17 cellular contexts compared by ENCODE assay signal in the genomic region with DNA sequence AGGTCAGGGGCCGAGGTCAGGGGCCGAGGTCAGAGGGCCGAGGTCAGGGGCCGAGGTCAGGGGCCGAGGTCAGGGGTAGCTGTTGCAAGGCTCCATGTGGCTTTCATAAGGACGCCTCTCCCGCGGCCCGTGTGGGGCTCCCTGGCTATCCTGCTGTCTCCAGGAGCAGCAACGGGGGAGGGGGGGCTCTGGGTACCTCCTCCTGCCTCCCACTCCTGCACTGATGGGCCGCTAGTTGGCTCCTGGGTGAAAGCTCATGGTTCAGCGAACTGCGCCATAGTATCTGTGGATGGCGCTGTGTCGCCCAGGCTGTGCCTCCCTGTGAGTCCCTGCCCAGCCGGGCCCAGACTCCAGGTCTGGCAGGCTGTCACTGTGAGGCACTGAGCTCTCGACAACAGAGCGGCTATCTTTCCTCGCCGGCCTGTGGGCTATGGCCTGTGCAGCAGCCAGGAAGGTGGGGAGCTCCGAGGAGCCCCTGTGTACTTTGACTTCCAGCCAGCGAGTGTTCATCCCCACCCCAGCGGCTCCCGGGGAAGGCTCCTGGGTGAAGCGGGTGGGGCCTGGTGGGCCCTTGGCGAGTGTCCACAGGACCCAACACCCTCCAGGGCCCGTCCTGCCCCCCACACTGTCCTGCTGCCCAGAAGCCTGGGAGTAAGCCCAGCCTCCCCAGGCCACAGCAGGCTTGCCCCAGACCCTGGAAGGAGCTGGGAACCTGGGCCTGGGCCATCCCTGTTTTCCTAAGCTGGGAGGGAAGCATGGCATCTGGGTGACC. TPM values are rescaled to one million over a fixed set of nuclear protein-coding genes. Genes with fewer than 3 reads are reported as not detected.
DNase-seq lines count a peak whose midpoint lies in the region; ATAC-seq and TF ChIP-seq lines count a peak whose summit lies in the region.
"Had no signal": no experiment of that assay in that cellular context is flagged by ENCODE, and none has a peak within 500 bp of the region (broad histone marks: within the 10 kb centered on the region; RNA-seq: fewer than 3 reads in every experiment).

No MANE protein-coding gene starts in this region.

- intact Hi-C loops in Panc1 (cut with micrococcal nuclease; ENCODE audit: unreplicated experiment): no loop called here
- intact Hi-C loops in left colon (cut with DNase I, micrococcal nuclease): loop anchor here in 1 of 2 donors (10.0 kb wide), 1 partner anchor 258 kb away; no protein-coding TSS in a partner anchor

- ATAC-seq in Panc1 (peak; percentile 45; the same call in 1 of the 2 replicates), left colon (peak; percentile 13)

- H4K5ac ChIP-seq in H9 (ENCODE audit: insufficient read length, low read depth, low read length): no peak overlapping the region

- H4K8ac ChIP-seq in H9 (replicated peaks; ENCODE audit: insufficient read length, low read depth, low read length) (no peak overlapping the region), neuronal stem cell (ENCODE audit: low read depth, low read length) (no peak overlapping the region)

- H2BK15ac ChIP-seq in H9 (ENCODE audit: low read depth, low read length) (no peak overlapping the region), neuronal stem cell (ENCODE audit: low read length) (peak overlapping the region; percentile 60)

- H3K27ac Mint-ChIP-seq in H9: no peak overlapping the region
- H3K27ac Mint-ChIP-seq: CD4-positive, CD25-positive, alpha-beta regulatory T cell had no signal

- H3K14ac ChIP-seq in H9 (ENCODE audit: insufficient read depth, low read length) (peak overlapping the region; percentile 13; the same call in 1 of the 2 replicates), neuronal stem cell (ENCODE audit: low read length) (no peak overlapping the region)

- DNase-seq in H9 (no peak), Panc1 (ENCODE audit: low read depth, low spot score) (no peak), left colon (peak in 1 of 2 donors; percentile 7), neuronal stem cell (ENCODE audit: low spot score) (no peak), NCI-H526 treated with DMSO at 0.1 percent for 48 hours (lab: John Stamatoyannopoulos, UW) (no peak)
- no peak for DNase-seq in stimulated activated CD4-positive, alpha-beta T cell treated with anti-CD3 and anti-CD28 coated beads, Interleukin-1b, Interleukin-23, amount 100 ng/mL, for 48 hours
- no peak for DNase-seq in central memory CD4-positive, alpha-beta T cell
- DNase-seq: CD4-positive, CD25-positive, alpha-beta regulatory T cell; HCEC 1CT; NCI-H1048; NCI-H1436 treated with DMSO at 0.1 percent for 48 hours; NCI-H2029 treated with DMSO at 0.1 percent for 48 hours; NCI-H510A treated with DMSO at 0.1 percent for 48 hours; SHP77; SK-N-SH had no signal

- H3K9ac ChIP-seq in H9 (ENCODE audit: extremely low read depth, insufficient read length, low read length): no peak overlapping the region
- no peak overlapping the region for H3K9ac ChIP-seq in neuronal stem cell (ENCODE audit: low read depth, low read length, poor library complexity)
- H3K9ac ChIP-seq: KMS-11, SK-N-SH had no signal

- CTCF ChIA-PET in Panc1 (lab: Charles Lee): interaction anchor here (0.7 kb wide), 3 partner anchors 120 to 747 kb away, joined by 3 to 4 read pairs (median 3); no protein-coding TSS in a partner anchor

- no peak overlapping the region for H3K27ac ChIP-seq in H9 (ENCODE audit: insufficient read length, low read depth, low read length)
- no peak overlapping the region for H3K27ac ChIP-seq in Panc1 (ENCODE audit: low read length)
- no peak overlapping the region for H3K27ac ChIP-seq in neuronal stem cell (replicated peaks; ENCODE audit: low read length)
- H3K27ac ChIP-seq: KMS-11 had no signal

- no peak overlapping the region for H3K56ac ChIP-seq in H9 (ENCODE audit: insufficient read length, low read depth, low read length)

- no peak overlapping the region for H4K91ac ChIP-seq in H9 (ENCODE audit: insufficient read length, low read depth, low read length)
- H4K91ac ChIP-seq in neuronal stem cell (ENCODE audit: low read depth, low read length, poor library complexity): no peak overlapping the region

- H3K18ac ChIP-seq in H9 (ENCODE audit: insufficient read length, low read depth, low read length) (no peak overlapping the region), neuronal stem cell (ENCODE audit: low read length) (peak overlapping the region; percentile 35)

- in situ Hi-C loops in Panc1 (cut with HindIII; ENCODE audit: low pct_unique_long_range_greater_than_20kb, low sequenced_read_pairs): no loop called here

- TF ChIP-seq CTCF in H9 (conservative IDR thresholded peaks at IDR 0.05): no peak
- TF ChIP-seq CTCF in Panc1 (IDR thresholded peaks at IDR 0.05): no peak

- no peak overlapping the region for H3K4ac ChIP-seq in H9 (ENCODE audit: low read depth, low read length)
- H3K4ac ChIP-seq in neuronal stem cell (ENCODE audit: low read length): no peak overlapping the region

- H3K4me2 ChIP-seq in H9 (ENCODE audit: insufficient read depth, insufficient read length, low read length): no peak overlapping the region
- H3K4me2 ChIP-seq in neuronal stem cell (ENCODE audit: insufficient read depth, low read length, poor library complexity, severe bottlenecking): no peak overlapping the region
- H3K4me2 ChIP-seq: KMS-11, SK-N-SH had no signal

- H3K4me1 ChIP-seq in H9 (ENCODE audit: insufficient read depth, low read length): peaks cover under 1% of the 10 kb centered on the region; the same call in 1 of the 2 replicates
- no peaks in the 10 kb centered on the region for H3K4me1 ChIP-seq in Panc1 (ENCODE audit: control insufficient read depth, insufficient read depth, low read length)
- no peaks in the 10 kb centered on the region for H3K4me1 ChIP-seq in neuronal stem cell (ENCODE audit: control insufficient read depth in 2 of 2, insufficient read depth in 1 of 2, low read depth in 1 of 2, low read length in 2 of 2)

- H2BK5ac ChIP-seq in H9 (ENCODE audit: insufficient read length, low read length) (no peak overlapping the region), neuronal stem cell (ENCODE audit: low read length) (no peak overlapping the region)

- H3K9me3 ChIP-seq in H9 (ENCODE audit: control insufficient read depth, low read depth, low read length) (no peaks in the 10 kb centered on the region), Panc1 (ENCODE audit: control insufficient read depth, insufficient read depth, low read depth, low read length) (no peaks in the 10 kb centered on the region), neuronal stem cell (replicated peaks in 1 of 2; ENCODE audit: control insufficient read depth in 2 of 2, insufficient read depth in 1 of 2, low read depth in 1 of 2, low read length in 2 of 2) (no peaks in the 10 kb centered on the region)
- H3K9me3 ChIP-seq: SK-N-SH had no signal

- peaks cover 3% of the 10 kb centered on the region; the same call in 1 of the 2 replicates for H3K27me3 Mint-ChIP-seq in H9 (ENCODE audit: low read depth)

- no peak overlapping the region for H2AFZ ChIP-seq in H9 (ENCODE audit: low read length)
- H2AFZ ChIP-seq in neuronal stem cell (ENCODE audit: low read length): no peak overlapping the region

- H3K4me1 Mint-ChIP-seq in H9: peaks cover under 1 to 4% of the 10 kb centered on the region in 2 experiments; a peak in 3 of 4 replicates
- H3K4me1 Mint-ChIP-seq: CD4-positive, CD25-positive, alpha-beta regulatory T cell had no signal

- H3K27me3 ChIP-seq in H9 (ENCODE audit: insufficient read depth, low read length): no peaks in the 10 kb centered on the region
- H3K27me3 ChIP-seq in Panc1 (ENCODE audit: control insufficient read depth, insufficient read depth, low read length): no peaks in the 10 kb centered on the region; the same call in 1 of the 2 replicates
- H3K27me3 ChIP-seq in neuronal stem cell (ENCODE audit: control insufficient read depth in 3 of 3, insufficient read depth in 3 of 3, low read depth in 1 of 3, low read length in 3 of 3): no peaks in the 10 kb centered on the region

- no peaks in the 10 kb centered on the region for H3K79me2 ChIP-seq in H9 (ENCODE audit: insufficient read depth, low read length)

- H2BK120ac ChIP-seq in H9 (ENCODE audit: low read depth, low read length, poor library complexity, severe bottlenecking) (no peak overlapping the region), neuronal stem cell (ENCODE audit: low read depth, low read length) (no peak overlapping the region)

- H3K4me3 Mint-ChIP-seq in H9: no peak overlapping the region
- H3K4me3 Mint-ChIP-seq: CD4-positive, CD25-positive, alpha-beta regulatory T cell had no signal

- H3K23ac ChIP-seq in H9 (ENCODE audit: insufficient read length, low read depth, low read length): no peak overlapping the region
- H3K23ac ChIP-seq in neuronal stem cell (ENCODE audit: low read depth, low read length, poor library complexity): no peak overlapping the region

- H2BK20ac ChIP-seq in H9 (ENCODE audit: low read depth, low read length, poor library complexity, severe bottlenecking): no peak overlapping the region

- peaks cover 2 to 4% (median 2%) of the 10 kb centered on the region in 3 experiments; a peak in 4 of 7 replicates for H3K36me3 Mint-ChIP-seq in H9 (ENCODE audit: insufficient read depth in 1 of 3, low read depth in 3 of 3)
- H3K36me3 Mint-ChIP-seq: CD4-positive, CD25-positive, alpha-beta regulatory T cell had no signal

- H2BK12ac ChIP-seq in H9 (ENCODE audit: insufficient read length, low read depth, low read length) (no peak overlapping the region), neuronal stem cell (ENCODE audit: low read length) (no peak overlapping the region)

- POLR2A ChIA-PET in Panc1 (lab: Charles Lee): no interaction called here

- H3K23me2 ChIP-seq in H9 (ENCODE audit: insufficient read length, low read depth, low read length, poor library complexity, severe bottlenecking): peaks cover 2% of the 10 kb centered on the region

- no peaks in the 10 kb centered on the region for H3K79me1 ChIP-seq in H9 (ENCODE audit: insufficient read depth, low read depth, low read length, poor library complexity, severe bottlenecking)
- H3K79me1 ChIP-seq in neuronal stem cell (ENCODE audit: low read depth, low read length): no peaks in the 10 kb centered on the region

- H4K20me1 ChIP-seq in H9 (ENCODE audit: control insufficient read depth, insufficient read depth, insufficient read length): no peaks in the 10 kb centered on the region

- H3K9me3 Mint-ChIP-seq in H9: peaks cover 0 to 2% of the 10 kb centered on the region in 2 experiments; a peak in 2 of 5 replicates
- H3K9me3 Mint-ChIP-seq: CD4-positive, CD25-positive, alpha-beta regulatory T cell had no signal

- H3K4me3 ChIP-seq in Panc1 (ENCODE audit: low read depth in 2 of 2, low read length in 2 of 2) (no peak overlapping the region), neuronal stem cell (ENCODE audit: low read length in 2 of 2) (peak overlapping the region in 1 of 2 donors; percentile 22)

- H3T11ph ChIP-seq in H9 (ENCODE audit: low read length): no peak overlapping the region

- no peaks in the 10 kb centered on the region for H3K36me3 ChIP-seq in Panc1 (ENCODE audit: control insufficient read depth, insufficient read depth, low read length)
- H3K36me3 ChIP-seq in neuronal stem cell (replicated peaks in 1 of 2; ENCODE audit: control insufficient read depth in 2 of 2, insufficient read depth in 2 of 2, low read length in 2 of 2): no peaks in the 10 kb centered on the region

- H2AK5ac ChIP-seq in H9 (ENCODE audit: insufficient read length, low read length) (no peak overlapping the region), neuronal stem cell (ENCODE audit: low read depth, low read length) (peak overlapping the region; percentile 33)

- BruUV-seq in Panc1 (replicated peaks; lab: Mats Ljungman, UMichigan): no TSS peak

- WGBS in H9 (ENCODE audit: extremely low coverage, insufficient read length, low lambda C conversion rate): no CpG with 5 or more reads among the region's 27 CpGs
- WGBS in neuronal stem cell (ENCODE audit: extremely low coverage in 2 of 2, insufficient read length in 2 of 2, insufficient replicate concordance in 1 of 2), 2 donors: no CpG with 5 or more reads among the region's 27 CpGs

RNA-seq across cellular contexts. Expression of gene RFLNA, which starts 8.1 kb away (rescaled TPM):
- 9.7 and 10.6 TPM in 2 replicates for total RNA-seq in H9 (2021)
- total RNA-seq in Panc1 (2021; ENCODE audit: unreplicated experiment): 5.4 TPM
- polyA plus RNA-seq in Panc1 (2012; ENCODE audit: insufficient read length): 21.4 TPM
- total RNA-seq in left colon: 10 to 100 TPM; 46.2 to 51.0 TPM
- 1.5 TPM for polyA plus RNA-seq in neuronal stem cell (2013, experiment 1 of 2)
- 2.0 TPM for polyA plus RNA-seq in neuronal stem cell (2013, experiment 2 of 2)
- total RNA-seq: CD4-positive, CD25-positive, alpha-beta regulatory T cell; MCF 10A had no signal
- polyA plus RNA-seq: CD4-positive, CD25-positive, alpha-beta regulatory T cell had no signal
